1 cellular context compared by ENCODE assay signal in the genomic region with DNA sequence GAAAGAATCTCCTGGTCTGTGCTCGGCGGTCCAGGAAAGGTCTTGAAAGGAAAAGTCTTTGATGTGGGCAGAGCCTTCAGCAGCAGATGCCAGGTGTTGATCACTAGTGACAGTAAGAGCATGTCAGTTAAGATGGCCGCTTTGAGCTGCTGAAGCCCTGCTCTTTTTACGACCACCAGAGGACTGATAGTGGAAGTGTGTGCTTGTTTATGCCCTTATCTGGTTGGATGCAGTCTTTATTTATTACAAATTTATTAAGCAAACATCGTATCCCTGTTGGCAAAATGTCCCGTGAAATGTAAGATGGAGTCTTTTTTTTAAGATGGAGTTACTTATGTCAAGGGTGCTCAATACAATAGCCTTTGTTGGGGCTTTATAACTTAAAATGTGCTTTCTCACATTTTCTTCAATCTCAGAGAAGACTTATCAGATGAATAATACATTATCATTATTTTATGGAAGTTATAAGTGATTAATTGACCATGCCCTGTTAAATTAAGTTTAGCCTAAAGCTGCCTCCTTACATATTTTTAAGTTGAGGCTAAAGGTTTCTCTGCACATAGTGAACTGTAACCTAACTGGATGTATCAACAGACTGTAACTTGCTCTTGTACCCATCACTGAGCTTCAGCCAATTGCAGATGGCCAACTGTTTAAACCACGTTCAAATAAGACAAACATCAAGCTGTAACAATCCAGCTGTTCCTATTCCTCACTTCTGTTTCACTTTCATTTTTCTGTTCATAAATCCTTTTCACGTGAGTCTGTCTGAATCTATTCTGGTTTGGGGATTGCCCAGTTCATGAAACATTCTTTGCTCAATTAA.
TF ChIP-seq lines count a peak whose summit lies in the region.

No MANE protein-coding gene starts in this region.

TF ChIP-seq in K562, 482 proteins besides CTCF, POLR2A, EP300 and RAD21 (continued from another document and continues in another):
- TF ChIP-seq, protein P1, sequence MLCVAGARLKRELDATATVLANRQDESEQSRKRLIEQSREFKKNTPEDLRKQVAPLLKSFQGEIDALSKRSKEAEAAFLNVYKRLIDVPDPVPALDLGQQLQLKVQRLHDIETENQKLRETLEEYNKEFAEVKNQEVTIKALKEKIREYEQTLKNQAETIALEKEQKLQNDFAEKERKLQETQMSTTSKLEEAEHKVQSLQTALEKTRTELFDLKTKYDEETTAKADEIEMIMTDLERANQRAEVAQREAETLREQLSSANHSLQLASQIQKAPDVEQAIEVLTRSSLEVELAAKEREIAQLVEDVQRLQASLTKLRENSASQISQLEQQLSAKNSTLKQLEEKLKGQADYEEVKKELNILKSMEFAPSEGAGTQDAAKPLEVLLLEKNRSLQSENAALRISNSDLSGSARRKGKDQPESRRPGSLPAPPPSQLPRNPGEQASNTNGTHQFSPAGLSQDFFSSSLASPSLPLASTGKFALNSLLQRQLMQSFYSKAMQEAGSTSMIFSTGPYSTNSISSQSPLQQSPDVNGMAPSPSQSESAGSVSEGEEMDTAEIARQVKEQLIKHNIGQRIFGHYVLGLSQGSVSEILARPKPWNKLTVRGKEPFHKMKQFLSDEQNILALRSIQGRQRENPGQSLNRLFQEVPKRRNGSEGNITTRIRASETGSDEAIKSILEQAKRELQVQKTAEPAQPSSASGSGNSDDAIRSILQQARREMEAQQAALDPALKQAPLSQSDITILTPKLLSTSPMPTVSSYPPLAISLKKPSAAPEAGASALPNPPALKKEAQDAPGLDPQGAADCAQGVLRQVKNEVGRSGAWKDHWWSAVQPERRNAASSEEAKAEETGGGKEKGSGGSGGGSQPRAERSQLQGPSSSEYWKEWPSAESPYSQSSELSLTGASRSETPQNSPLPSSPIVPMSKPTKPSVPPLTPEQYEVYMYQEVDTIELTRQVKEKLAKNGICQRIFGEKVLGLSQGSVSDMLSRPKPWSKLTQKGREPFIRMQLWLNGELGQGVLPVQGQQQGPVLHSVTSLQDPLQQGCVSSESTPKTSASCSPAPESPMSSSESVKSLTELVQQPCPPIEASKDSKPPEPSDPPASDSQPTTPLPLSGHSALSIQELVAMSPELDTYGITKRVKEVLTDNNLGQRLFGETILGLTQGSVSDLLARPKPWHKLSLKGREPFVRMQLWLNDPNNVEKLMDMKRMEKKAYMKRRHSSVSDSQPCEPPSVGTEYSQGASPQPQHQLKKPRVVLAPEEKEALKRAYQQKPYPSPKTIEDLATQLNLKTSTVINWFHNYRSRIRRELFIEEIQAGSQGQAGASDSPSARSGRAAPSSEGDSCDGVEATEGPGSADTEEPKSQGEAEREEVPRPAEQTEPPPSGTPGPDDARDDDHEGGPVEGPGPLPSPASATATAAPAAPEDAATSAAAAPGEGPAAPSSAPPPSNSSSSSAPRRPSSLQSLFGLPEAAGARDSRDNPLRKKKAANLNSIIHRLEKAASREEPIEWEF (CRISPR knock-in tag; IDR thresholded peaks at IDR 0.05): peak; percentile 93; the same call in 1 of the 2 replicates
- TF ChIP-seq, protein P2, sequence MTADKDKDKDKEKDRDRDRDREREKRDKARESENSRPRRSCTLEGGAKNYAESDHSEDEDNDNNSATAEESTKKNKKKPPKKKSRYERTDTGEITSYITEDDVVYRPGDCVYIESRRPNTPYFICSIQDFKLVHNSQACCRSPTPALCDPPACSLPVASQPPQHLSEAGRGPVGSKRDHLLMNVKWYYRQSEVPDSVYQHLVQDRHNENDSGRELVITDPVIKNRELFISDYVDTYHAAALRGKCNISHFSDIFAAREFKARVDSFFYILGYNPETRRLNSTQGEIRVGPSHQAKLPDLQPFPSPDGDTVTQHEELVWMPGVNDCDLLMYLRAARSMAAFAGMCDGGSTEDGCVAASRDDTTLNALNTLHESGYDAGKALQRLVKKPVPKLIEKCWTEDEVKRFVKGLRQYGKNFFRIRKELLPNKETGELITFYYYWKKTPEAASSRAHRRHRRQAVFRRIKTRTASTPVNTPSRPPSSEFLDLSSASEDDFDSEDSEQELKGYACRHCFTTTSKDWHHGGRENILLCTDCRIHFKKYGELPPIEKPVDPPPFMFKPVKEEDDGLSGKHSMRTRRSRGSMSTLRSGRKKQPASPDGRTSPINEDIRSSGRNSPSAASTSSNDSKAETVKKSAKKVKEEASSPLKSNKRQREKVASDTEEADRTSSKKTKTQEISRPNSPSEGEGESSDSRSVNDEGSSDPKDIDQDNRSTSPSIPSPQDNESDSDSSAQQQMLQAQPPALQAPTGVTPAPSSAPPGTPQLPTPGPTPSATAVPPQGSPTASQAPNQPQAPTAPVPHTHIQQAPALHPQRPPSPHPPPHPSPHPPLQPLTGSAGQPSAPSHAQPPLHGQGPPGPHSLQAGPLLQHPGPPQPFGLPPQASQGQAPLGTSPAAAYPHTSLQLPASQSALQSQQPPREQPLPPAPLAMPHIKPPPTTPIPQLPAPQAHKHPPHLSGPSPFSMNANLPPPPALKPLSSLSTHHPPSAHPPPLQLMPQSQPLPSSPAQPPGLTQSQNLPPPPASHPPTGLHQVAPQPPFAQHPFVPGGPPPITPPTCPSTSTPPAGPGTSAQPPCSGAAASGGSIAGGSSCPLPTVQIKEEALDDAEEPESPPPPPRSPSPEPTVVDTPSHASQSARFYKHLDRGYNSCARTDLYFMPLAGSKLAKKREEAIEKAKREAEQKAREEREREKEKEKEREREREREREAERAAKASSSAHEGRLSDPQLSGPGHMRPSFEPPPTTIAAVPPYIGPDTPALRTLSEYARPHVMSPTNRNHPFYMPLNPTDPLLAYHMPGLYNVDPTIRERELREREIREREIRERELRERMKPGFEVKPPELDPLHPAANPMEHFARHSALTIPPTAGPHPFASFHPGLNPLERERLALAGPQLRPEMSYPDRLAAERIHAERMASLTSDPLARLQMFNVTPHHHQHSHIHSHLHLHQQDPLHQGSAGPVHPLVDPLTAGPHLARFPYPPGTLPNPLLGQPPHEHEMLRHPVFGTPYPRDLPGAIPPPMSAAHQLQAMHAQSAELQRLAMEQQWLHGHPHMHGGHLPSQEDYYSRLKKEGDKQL (CRISPR knock-in tag; IDR thresholded peaks at IDR 0.05; ENCODE audit: borderline replicate concordance): peak; percentile 65; the same call in 1 of the 2 replicates
- TF ChIP-seq NR0B1 (IDR thresholded peaks at IDR 0.05; ENCODE audit: partially characterized antibody): no peak
- TF ChIP-seq MAFG (tag; conservative IDR thresholded peaks at IDR 0.05): peak; percentile 57
- TF ChIP-seq, protein P3, sequence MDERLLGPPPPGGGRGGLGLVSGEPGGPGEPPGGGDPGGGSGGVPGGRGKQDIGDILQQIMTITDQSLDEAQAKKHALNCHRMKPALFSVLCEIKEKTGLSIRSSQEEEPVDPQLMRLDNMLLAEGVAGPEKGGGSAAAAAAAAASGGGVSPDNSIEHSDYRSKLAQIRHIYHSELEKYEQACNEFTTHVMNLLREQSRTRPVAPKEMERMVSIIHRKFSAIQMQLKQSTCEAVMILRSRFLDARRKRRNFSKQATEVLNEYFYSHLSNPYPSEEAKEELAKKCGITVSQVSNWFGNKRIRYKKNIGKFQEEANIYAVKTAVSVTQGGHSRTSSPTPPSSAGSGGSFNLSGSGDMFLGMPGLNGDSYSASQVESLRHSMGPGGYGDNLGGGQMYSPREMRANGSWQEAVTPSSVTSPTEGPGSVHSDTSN (CRISPR knock-in tag; IDR thresholded peaks at IDR 0.05; ENCODE audit: low read depth): no peak
- TF ChIP-seq, protein P3 (tag; conservative IDR thresholded peaks at IDR 0.05; ENCODE audit: low read depth): peak; percentile 82
- no peak for TF ChIP-seq ESRRB (CRISPR knock-in tag; IDR thresholded peaks at IDR 0.05; ENCODE audit: borderline replicate concordance)
- TF ChIP-seq LEF1 (IDR thresholded peaks at IDR 0.05): peak; percentile 77; the same call in 1 of the 2 replicates
- TF ChIP-seq SNAPC5 (CRISPR knock-in tag; IDR thresholded peaks at IDR 0.05): peak; percentile 70
- peak; percentile 88 for TF ChIP-seq ZNF354B (CRISPR knock-in tag; IDR thresholded peaks at IDR 0.05)
- peak; percentile 90 for TF ChIP-seq ETS2 (tag; IDR thresholded peaks at IDR 0.05; ENCODE audit: borderline replicate concordance, poor library complexity, severe bottlenecking)
- TF ChIP-seq, protein P4, sequence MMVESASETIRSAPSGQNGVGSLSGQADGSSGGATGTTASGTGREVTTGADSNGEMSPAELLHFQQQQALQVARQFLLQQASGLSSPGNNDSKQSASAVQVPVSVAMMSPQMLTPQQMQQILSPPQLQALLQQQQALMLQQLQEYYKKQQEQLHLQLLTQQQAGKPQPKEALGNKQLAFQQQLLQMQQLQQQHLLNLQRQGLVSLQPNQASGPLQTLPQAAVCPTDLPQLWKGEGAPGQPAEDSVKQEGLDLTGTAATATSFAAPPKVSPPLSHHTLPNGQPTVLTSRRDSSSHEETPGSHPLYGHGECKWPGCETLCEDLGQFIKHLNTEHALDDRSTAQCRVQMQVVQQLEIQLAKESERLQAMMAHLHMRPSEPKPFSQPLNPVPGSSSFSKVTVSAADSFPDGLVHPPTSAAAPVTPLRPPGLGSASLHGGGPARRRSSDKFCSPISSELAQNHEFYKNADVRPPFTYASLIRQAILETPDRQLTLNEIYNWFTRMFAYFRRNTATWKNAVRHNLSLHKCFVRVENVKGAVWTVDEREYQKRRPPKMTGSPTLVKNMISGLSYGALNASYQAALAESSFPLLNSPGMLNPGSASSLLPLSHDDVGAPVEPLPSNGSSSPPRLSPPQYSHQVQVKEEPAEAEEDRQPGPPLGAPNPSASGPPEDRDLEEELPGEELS (CRISPR knock-in tag; IDR thresholded peaks at IDR 0.05; ENCODE audit: borderline replicate concordance): no peak
- TF ChIP-seq RBM25 (IDR thresholded peaks at IDR 0.05; ENCODE audit: low read depth, low read length, severe bottlenecking): no peak
- TF ChIP-seq, protein P5, sequence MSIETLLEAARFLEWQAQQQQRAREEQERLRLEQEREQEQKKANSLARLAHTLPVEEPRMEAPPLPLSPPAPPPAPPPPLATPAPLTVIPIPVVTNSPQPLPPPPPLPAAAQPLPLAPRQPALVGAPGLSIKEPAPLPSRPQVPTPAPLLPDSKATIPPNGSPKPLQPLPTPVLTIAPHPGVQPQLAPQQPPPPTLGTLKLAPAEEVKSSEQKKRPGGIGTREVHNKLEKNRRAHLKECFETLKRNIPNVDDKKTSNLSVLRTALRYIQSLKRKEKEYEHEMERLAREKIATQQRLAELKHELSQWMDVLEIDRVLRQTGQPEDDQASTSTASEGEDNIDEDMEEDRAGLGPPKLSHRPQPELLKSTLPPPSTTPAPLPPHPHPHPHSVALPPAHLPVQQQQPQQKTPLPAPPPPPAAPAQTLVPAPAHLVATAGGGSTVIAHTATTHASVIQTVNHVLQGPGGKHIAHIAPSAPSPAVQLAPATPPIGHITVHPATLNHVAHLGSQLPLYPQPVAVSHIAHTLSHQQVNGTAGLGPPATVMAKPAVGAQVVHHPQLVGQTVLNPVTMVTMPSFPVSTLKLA (conservative IDR thresholded peaks at IDR 0.05): no peak
- TF ChIP-seq KAT2B (IDR thresholded peaks at IDR 0.05; ENCODE audit: low read depth, low read length): no peak
- TF ChIP-seq ZNF785 (CRISPR knock-in tag; IDR thresholded peaks at IDR 0.05): no peak
- peak in 1 of 2 experiments; percentile 35; a peak in 1 of 4 replicates for TF ChIP-seq FOXA3 (CRISPR knock-in tag; conservative IDR thresholded peaks at IDR 0.05 in 1 of 2, IDR thresholded peaks at IDR 0.05 in 1 of 2)
- TF ChIP-seq ZNF23 (CRISPR knock-in tag; IDR thresholded peaks at IDR 0.05): peak; percentile 80
- peak; percentile 84 for TF ChIP-seq ILK (tag; IDR thresholded peaks at IDR 0.05; ENCODE audit: borderline replicate concordance, low read depth)
- TF ChIP-seq FOXO4 (CRISPR knock-in tag; IDR thresholded peaks at IDR 0.05): peak; percentile 88
- TF ChIP-seq ZNF347 (CRISPR knock-in tag; IDR thresholded peaks at IDR 0.05; ENCODE audit: low read depth): 0 out of 2 replicates have a peak, but pooled peaks have one; percentile 55
- no peak for TF ChIP-seq GTF3C2 (IDR thresholded peaks at IDR 0.05; ENCODE audit: borderline replicate concordance, extremely low read depth, insufficient read length)
